In genomic region chr10:110567201-110568054, GRCh38 we compare ENCODE assay signal across 1 cellular context.
TF ChIP-seq lines count a peak whose summit lies in the region.

TSS of gene SMC3 (plus strand) at chr10:110567695. CDS start at chr10:110567817, 122 bp downstream.

TF ChIP-seq in K562, 482 proteins besides CTCF, POLR2A, EP300 and RAD21 (continued from another document and continues in another):
- TF ChIP-seq UBTF (IDR thresholded peaks at IDR 0.05; ENCODE audit: borderline replicate concordance in 1 of 2, low read depth in 2 of 2, low read length in 2 of 2) (0 out of 4 replicates have a peak, but pooled peaks of 1 of the 2 experiments have one; percentile 40), PHB2 (IDR thresholded peaks at IDR 0.05; ENCODE audit: low read depth) (no peak), PML (IDR thresholded peaks at IDR 0.05; ENCODE audit: low read length) (peak; percentile 58; the same call in 1 of the 2 replicates), FOXJ2 (tag; IDR thresholded peaks at IDR 0.05) (no peak), CXXC5 (CRISPR knock-in tag; IDR thresholded peaks at IDR 0.05) (peak; percentile 88), ZNF586 (CRISPR knock-in tag; conservative IDR thresholded peaks at IDR 0.05) (no peak), ATF1 (CRISPR knock-in tag; IDR thresholded peaks at IDR 0.05) (no peak), ATF1 (tag; IDR thresholded peaks at IDR 0.05) (peak; percentile 44), ZNF124 (CRISPR knock-in tag; IDR thresholded peaks at IDR 0.05) (no peak), USF1 (CRISPR knock-in tag; IDR thresholded peaks at IDR 0.05) (peak; percentile 93), MXI1 (IDR thresholded peaks at IDR 0.05; ENCODE audit: low read depth, low read length) (0 out of 2 replicates have a peak, but pooled peaks have one; percentile 24), TEAD4 (IDR thresholded peaks at IDR 0.05; ENCODE audit: low read length) (peak; percentile 51; the same call in 1 of the 2 replicates), TEAD4 (CRISPR knock-in tag; IDR thresholded peaks at IDR 0.05; ENCODE audit: borderline replicate concordance) (no peak), HEY1 (CRISPR knock-in tag; IDR thresholded peaks at IDR 0.05; ENCODE audit: borderline replicate concordance) (no peak), BCL6 (CRISPR knock-in tag; IDR thresholded peaks at IDR 0.05) (no peak), ZNF766 (CRISPR knock-in tag; conservative IDR thresholded peaks at IDR 0.05) (peak; percentile 44; the same call in 1 of the 2 replicates), EP400 (IDR thresholded peaks at IDR 0.05) (peak; percentile 89), MLX (CRISPR knock-in tag; conservative IDR thresholded peaks at IDR 0.05) (0 out of 4 replicates have a peak, but pooled peaks of 1 of the 2 experiments have one; percentile 72), NCOA4 (IDR thresholded peaks at IDR 0.05; ENCODE audit: partially characterized antibody) (no peak), ZNF263 (CRISPR knock-in tag; IDR thresholded peaks at IDR 0.05; ENCODE audit: borderline replicate concordance) (peak; percentile 55; the same call in 1 of the 2 replicates), RBM39 (optimal IDR thresholded peaks at IDR 0.05; ENCODE audit: low read depth, low read length) (no peak), ZNF583 (CRISPR knock-in tag; IDR thresholded peaks at IDR 0.05) (no peak), EHMT2 (IDR thresholded peaks at IDR 0.05) (no peak), TARDBP (IDR thresholded peaks at IDR 0.05) (no peak), TEAD1 (CRISPR knock-in tag; IDR thresholded peaks at IDR 0.05) (peak; percentile 39 to 40; a peak in 1 of 4 replicates), ZBTB7A (IDR thresholded peaks at IDR 0.05; ENCODE audit: borderline replicate concordance, control insufficient read depth, low read depth, low read length) (peak; percentile 55; the same call in 1 of the 2 replicates), ARNT (IDR thresholded peaks at IDR 0.05) (0 out of 4 replicates have a peak, but pooled peaks of 1 of the 2 experiments have one; percentile 44), NR2C1 (IDR thresholded peaks at IDR 0.05) (0 out of 2 replicates have a peak, but pooled peaks have one; percentile 1), NR2C1 (tag; IDR thresholded peaks at IDR 0.05) (peak; percentile 45; the same call in 1 of the 2 replicates), SPI1 (IDR thresholded peaks at IDR 0.05; ENCODE audit: borderline replicate concordance, low read depth, low read length) (peak; percentile 24; the same call in 1 of the 2 replicates), PTTG1 (tag; IDR thresholded peaks at IDR 0.05; ENCODE audit: low read depth) (no peak), ZNF57 (CRISPR knock-in tag; IDR thresholded peaks at IDR 0.05) (no peak), TAF9B (IDR thresholded peaks at IDR 0.05; ENCODE audit: partially characterized antibody) (peak; percentile 76), SAP30 (IDR thresholded peaks at IDR 0.05; ENCODE audit: borderline replicate concordance, insufficient read depth, low read depth, low read length, poor library complexity, severe bottlenecking) (peak; percentile 61), E2F3 (CRISPR knock-in tag; IDR thresholded peaks at IDR 0.05) (peak; percentile 84), CTBP1 (IDR thresholded peaks at IDR 0.05; ENCODE audit: borderline replicate concordance) (peak; percentile 82), POLR2G (IDR thresholded peaks at IDR 0.05; ENCODE audit: low read depth, low read length) (peak; percentile 88), ETS2 (tag; IDR thresholded peaks at IDR 0.05; ENCODE audit: borderline replicate concordance, poor library complexity, severe bottlenecking) (no peak), ZC3H8 (IDR thresholded peaks at IDR 0.05) (no peak), RNF219 (CRISPR knock-in tag; IDR thresholded peaks at IDR 0.05) (no peak), NFRKB (IDR thresholded peaks at IDR 0.05; ENCODE audit: low read depth) (peak; percentile 79), TGIF2 (CRISPR knock-in tag; IDR thresholded peaks at IDR 0.05) (no peak), USF2 (CRISPR knock-in tag; IDR thresholded peaks at IDR 0.05) (peak; percentile 92), SLC30A9 (CRISPR knock-in tag; IDR thresholded peaks at IDR 0.05) (no peak), SP1 (CRISPR knock-in tag; IDR thresholded peaks at IDR 0.05) (peak; percentile 22)
- TF ChIP-seq, protein P1, sequence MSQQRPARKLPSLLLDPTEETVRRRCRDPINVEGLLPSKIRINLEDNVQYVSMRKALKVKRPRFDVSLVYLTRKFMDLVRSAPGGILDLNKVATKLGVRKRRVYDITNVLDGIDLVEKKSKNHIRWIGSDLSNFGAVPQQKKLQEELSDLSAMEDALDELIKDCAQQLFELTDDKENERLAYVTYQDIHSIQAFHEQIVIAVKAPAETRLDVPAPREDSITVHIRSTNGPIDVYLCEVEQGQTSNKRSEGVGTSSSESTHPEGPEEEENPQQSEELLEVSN (IDR thresholded peaks at IDR 0.05; ENCODE audit: borderline replicate concordance in 1 of 2, extremely low read depth in 1 of 2, insufficient read depth in 1 of 2, insufficient read length in 1 of 2, low read depth in 1 of 2, low read length in 1 of 2, poor library complexity in 1 of 2, severe bottlenecking in 1 of 2), result peak; percentile 97 to 98
- TF ChIP-seq, protein P2, sequence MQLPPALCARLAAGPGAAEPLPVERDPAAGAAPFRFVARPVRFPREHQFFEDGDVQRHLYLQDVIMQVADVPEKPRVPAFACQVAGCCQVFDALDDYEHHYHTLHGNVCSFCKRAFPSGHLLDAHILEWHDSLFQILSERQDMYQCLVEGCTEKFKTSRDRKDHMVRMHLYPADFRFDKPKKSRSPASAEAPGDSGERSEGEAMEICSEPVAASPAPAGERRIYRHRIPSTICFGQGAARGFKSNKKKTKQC (CRISPR knock-in tag; IDR thresholded peaks at IDR 0.05), result peak; percentile 87; the same call in 1 of the 2 replicates
- TF ChIP-seq, protein P3, sequence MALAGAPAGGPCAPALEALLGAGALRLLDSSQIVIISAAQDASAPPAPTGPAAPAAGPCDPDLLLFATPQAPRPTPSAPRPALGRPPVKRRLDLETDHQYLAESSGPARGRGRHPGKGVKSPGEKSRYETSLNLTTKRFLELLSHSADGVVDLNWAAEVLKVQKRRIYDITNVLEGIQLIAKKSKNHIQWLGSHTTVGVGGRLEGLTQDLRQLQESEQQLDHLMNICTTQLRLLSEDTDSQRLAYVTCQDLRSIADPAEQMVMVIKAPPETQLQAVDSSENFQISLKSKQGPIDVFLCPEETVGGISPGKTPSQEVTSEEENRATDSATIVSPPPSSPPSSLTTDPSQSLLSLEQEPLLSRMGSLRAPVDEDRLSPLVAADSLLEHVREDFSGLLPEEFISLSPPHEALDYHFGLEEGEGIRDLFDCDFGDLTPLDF (CRISPR knock-in tag; IDR thresholded peaks at IDR 0.05), result peak; percentile 90
- TF ChIP-seq, protein P4, sequence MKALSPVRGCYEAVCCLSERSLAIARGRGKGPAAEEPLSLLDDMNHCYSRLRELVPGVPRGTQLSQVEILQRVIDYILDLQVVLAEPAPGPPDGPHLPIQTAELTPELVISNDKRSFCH (CRISPR knock-in tag; IDR thresholded peaks at IDR 0.05), result no peak
- TF ChIP-seq, protein P4 (tag; IDR thresholded peaks at IDR 0.05), result peak; percentile 51; the same call in 1 of the 2 replicates
- TF ChIP-seq, protein P5, sequence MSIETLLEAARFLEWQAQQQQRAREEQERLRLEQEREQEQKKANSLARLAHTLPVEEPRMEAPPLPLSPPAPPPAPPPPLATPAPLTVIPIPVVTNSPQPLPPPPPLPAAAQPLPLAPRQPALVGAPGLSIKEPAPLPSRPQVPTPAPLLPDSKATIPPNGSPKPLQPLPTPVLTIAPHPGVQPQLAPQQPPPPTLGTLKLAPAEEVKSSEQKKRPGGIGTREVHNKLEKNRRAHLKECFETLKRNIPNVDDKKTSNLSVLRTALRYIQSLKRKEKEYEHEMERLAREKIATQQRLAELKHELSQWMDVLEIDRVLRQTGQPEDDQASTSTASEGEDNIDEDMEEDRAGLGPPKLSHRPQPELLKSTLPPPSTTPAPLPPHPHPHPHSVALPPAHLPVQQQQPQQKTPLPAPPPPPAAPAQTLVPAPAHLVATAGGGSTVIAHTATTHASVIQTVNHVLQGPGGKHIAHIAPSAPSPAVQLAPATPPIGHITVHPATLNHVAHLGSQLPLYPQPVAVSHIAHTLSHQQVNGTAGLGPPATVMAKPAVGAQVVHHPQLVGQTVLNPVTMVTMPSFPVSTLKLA (conservative IDR thresholded peaks at IDR 0.05), result peak; percentile 80 to 87
- TF ChIP-seq, protein P6, sequence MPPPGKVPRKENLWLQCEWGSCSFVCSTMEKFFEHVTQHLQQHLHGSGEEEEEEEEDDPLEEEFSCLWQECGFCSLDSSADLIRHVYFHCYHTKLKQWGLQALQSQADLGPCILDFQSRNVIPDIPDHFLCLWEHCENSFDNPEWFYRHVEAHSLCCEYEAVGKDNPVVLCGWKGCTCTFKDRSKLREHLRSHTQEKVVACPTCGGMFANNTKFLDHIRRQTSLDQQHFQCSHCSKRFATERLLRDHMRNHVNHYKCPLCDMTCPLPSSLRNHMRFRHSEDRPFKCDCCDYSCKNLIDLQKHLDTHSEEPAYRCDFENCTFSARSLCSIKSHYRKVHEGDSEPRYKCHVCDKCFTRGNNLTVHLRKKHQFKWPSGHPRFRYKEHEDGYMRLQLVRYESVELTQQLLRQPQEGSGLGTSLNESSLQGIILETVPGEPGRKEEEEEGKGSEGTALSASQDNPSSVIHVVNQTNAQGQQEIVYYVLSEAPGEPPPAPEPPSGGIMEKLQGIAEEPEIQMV (tag; conservative IDR thresholded peaks at IDR 0.05; ENCODE audit: low read depth), result 0 out of 2 replicates have a peak, but pooled peaks have one; percentile 59
- TF ChIP-seq, protein P7, sequence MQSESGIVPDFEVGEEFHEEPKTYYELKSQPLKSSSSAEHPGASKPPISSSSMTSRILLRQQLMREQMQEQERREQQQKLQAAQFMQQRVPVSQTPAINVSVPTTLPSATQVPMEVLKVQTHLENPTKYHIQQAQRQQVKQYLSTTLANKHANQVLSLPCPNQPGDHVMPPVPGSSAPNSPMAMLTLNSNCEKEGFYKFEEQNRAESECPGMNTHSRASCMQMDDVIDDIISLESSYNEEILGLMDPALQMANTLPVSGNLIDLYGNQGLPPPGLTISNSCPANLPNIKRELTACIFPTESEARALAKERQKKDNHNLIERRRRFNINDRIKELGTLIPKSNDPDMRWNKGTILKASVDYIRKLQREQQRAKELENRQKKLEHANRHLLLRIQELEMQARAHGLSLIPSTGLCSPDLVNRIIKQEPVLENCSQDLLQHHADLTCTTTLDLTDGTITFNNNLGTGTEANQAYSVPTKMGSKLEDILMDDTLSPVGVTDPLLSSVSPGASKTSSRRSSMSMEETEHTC (IDR thresholded peaks at IDR 0.05), result peak; percentile 58; the same call in 1 of the 2 replicates
